1 cellular context compared by ENCODE assay signal in genomic region chr1:1648265-1648664, GRCh38. TPM values are rescaled to one million over a fixed set of nuclear protein-coding genes. Genes with fewer than 3 reads are reported as not detected.
"Had no signal": no experiment of that assay in that cellular context is flagged by ENCODE, and none has a peak within 500 bp of the region (broad histone marks: within the 10 kb centered on the region; RNA-seq: fewer than 3 reads in every experiment).

No MANE protein-coding gene starts in this region.

RNA-seq across cellular contexts. Expression of gene MMP23B, which starts 16.3 kb away (rescaled TPM):
- total RNA-seq: dermis microvascular lymphatic vessel endothelial cell had no signal
